9 cellular contexts compared by ENCODE assay signal in the genomic region with DNA sequence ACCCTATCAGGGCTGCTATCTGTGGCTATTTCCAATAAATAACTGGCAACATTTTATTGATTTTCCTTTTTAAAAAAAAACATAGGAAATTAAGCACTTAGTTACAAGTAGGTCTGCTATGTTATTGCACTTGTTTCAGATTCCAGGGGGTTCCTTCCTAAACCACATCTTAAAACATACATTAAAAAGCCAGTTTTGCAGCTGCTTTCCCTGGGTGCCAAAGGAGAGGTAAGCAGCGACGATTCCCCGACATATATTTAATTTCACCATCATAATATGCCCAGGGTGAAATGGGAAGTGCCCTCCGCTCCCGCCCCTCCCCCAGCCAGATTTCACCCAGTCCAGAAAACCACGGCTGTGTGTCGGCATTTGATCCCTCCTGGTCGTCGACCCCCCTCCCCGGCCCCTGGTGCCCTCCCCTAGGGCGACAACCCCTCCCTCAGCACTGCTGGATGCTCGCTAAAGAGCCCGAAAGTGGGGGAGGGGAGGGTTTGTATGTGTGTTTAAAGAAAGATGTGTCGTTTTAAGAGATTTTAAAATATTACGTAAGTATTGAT. TPM values are rescaled to one million over a fixed set of nuclear protein-coding genes. Genes with fewer than 3 reads are reported as not detected.
A peak's percentile ranks its signal among the peaks of the same experiment; 100 is the strongest.
DNase-seq lines count a peak whose midpoint lies in the region; TF ChIP-seq lines count a peak whose summit lies in the region.
"Had no signal": no experiment of that assay in that cellular context is flagged by ENCODE, and none has a peak within 500 bp of the region (broad histone marks: within the 10 kb centered on the region; RNA-seq: fewer than 3 reads in every experiment).

No MANE protein-coding gene starts in this region.

- no peak overlapping the region for H3K27ac ChIP-seq in esophagus muscularis mucosa (replicated peaks in 1 of 4)
- peak overlapping the region in 3 of 4 donors; percentile 82 to 95 (median 92) for H3K27ac ChIP-seq in sigmoid colon
- H3K27ac ChIP-seq in osteoblast (ENCODE audit: low read depth, low read length) = no peak overlapping the region

- H3K4me1 ChIP-seq in esophagus muscularis mucosa (peaks cover 18 to 58% (median 52%) of the 10 kb centered on the region in 4 donors), sigmoid colon (peaks cover 0 to 45% (median 23%) of the 10 kb centered on the region in 4 donors), osteoblast (ENCODE audit: insufficient read depth, low read length) (peaks cover 5% of the 10 kb centered on the region)

- H3K27me3 ChIP-seq in esophagus muscularis mucosa = peaks cover 7 to 71% (median 8%) of the 10 kb centered on the region in 4 donors
- H3K27me3 ChIP-seq in sigmoid colon = peaks cover 0 to 21% (median 0%) of the 10 kb centered on the region in 3 donors
- H3K27me3 ChIP-seq in osteoblast (ENCODE audit: insufficient read depth, low read length) = peaks cover 62% of the 10 kb centered on the region

- no peak overlapping the region for H3K4me2 ChIP-seq in osteoblast (ENCODE audit: insufficient read depth, low read length)

- H3K4me3 ChIP-seq in esophagus muscularis mucosa (peak overlapping the region; percentile 15 to 28 (median 22)), sigmoid colon (peak overlapping the region; percentile 14 to 38 (median 34)), osteoblast (ENCODE audit: insufficient read depth, low read length) (no peak overlapping the region)

- H2AFZ ChIP-seq in osteoblast (ENCODE audit: low read length) = no peak overlapping the region

- H3K9me3 ChIP-seq in esophagus muscularis mucosa (no peaks in the 10 kb centered on the region), sigmoid colon (no peaks in the 10 kb centered on the region), osteoblast (ENCODE audit: low read depth, low read length) (no peaks in the 10 kb centered on the region)

- DNase-seq in NCI-H1105 treated with DMSO at 0.1 percent for 48 hours (lab: John Stamatoyannopoulos, UW) (peak; percentile 14), NCI-H1105 (lab: John Stamatoyannopoulos, UW) (no peak), OCI-M1 (lab: John Stamatoyannopoulos, UW) (peak; percentile 49), esophagus muscularis mucosa (ENCODE audit: extremely low spot score) (no peak), sigmoid colon (peak; percentile 66), SKM-1 (lab: John Stamatoyannopoulos, UW; ENCODE audit: unreplicated experiment) (no peak), osteoblast (ENCODE audit: insufficient read length, low spot score, missing footprints) (no peak)
- DNase-seq in stimulated activated CD4-positive, alpha-beta T cell treated with anti-CD3 and anti-CD28 coated beads, Interleukin-12 subunit alpha, Interleukin-12 subunit beta, amount 100 ng/mL, for 4 hours = no peak
- DNase-seq: stimulated activated naive CD4-positive, alpha-beta T cell treated with Interleukin-2 at 50 U/mL for 16 hours had no signal

- H3K36me3 ChIP-seq in esophagus muscularis mucosa (no peaks in the 10 kb centered on the region), sigmoid colon (no peaks in the 10 kb centered on the region), osteoblast (ENCODE audit: insufficient read depth, low read length) (no peaks in the 10 kb centered on the region)

- no peaks in the 10 kb centered on the region for H4K20me1 ChIP-seq in osteoblast (ENCODE audit: insufficient read depth, low read length)

- no peaks in the 10 kb centered on the region for H3K79me2 ChIP-seq in osteoblast (ENCODE audit: insufficient read depth, low read length)

- intact Hi-C loops in esophagus muscularis mucosa (cut with DNase I) (no loop called here), sigmoid colon (cut with DNase I) (loop anchor here (5.0 to 10.0 kb wide), 2 partner anchors 222 to 1204 kb away; no protein-coding TSS in a partner anchor)

- no peak for TF ChIP-seq POLR2A in esophagus muscularis mucosa (IDR thresholded peaks at IDR 0.05; ENCODE audit: low read depth)
- no peak for TF ChIP-seq POLR2A in sigmoid colon (IDR thresholded peaks at IDR 0.05)

- no peak for TF ChIP-seq EP300 in esophagus muscularis mucosa (IDR thresholded peaks at IDR 0.05)
- TF ChIP-seq EP300 in sigmoid colon (IDR thresholded peaks at IDR 0.05) = no peak

- TF ChIP-seq CTCF in esophagus muscularis mucosa (IDR thresholded peaks at IDR 0.05) = no peak
- TF ChIP-seq CTCF in sigmoid colon (IDR thresholded peaks at IDR 0.05) = no peak
- no peak for TF ChIP-seq CTCF in osteoblast (IDR thresholded peaks at IDR 0.05; ENCODE audit: extremely low read depth, low read depth, low read length)

- 12% methylated on average over 14 of the region's 15 CpGs for WGBS in esophagus muscularis mucosa
- 2 to 3% methylated on average over 15 of the region's 15 CpGs for WGBS in sigmoid colon, 2 donors

RNA-seq across cellular contexts. Expression of gene BCL11A, which starts 3.1 kb away (rescaled TPM):
- total RNA-seq in esophagus muscularis mucosa = 10 to 100 TPM in 1 of 4 donors, 1 to 10 TPM in 3; 3.5 to 11.3 (median 4.7) TPM
- total RNA-seq in sigmoid colon = 10 to 100 TPM; 16.3 to 39.6 (median 19.7) TPM
- polyA plus RNA-seq in sigmoid colon = 10 to 100 TPM in 1 of 3 donors, 1 to 10 TPM in 2; 3.6 to 14.5 (median 4.4) TPM
- total RNA-seq in osteoblast = 0.29 and 1.4 TPM in 2 replicates

Comparison
In these comparisons a context has a peak if more than half of its experiments do, and no peak if none do; other contexts are left out.
1. DNase-seq: peak in NCI-H1105 treated with DMSO at 0.1 percent for 48 hours (single experiment), OCI-M1 (single experiment) and sigmoid colon (single experiment); none in NCI-H1105 (single experiment), esophagus muscularis mucosa (single experiment), SKM-1 (single experiment), osteoblast (single experiment) and stimulated activated CD4-positive, alpha-beta T cell treated with anti-CD3 and anti-CD28 coated beads, Interleukin-12 subunit alpha, Interleukin-12 subunit beta, amount 100 ng/mL, for 4 hours (single experiment).
2. H3K27ac ChIP-seq: peak in sigmoid colon (3 of 4); none in esophagus muscularis mucosa (0 of 4) and osteoblast (single experiment).